11 cellular contexts compared by ENCODE assay signal in genomic region chrX:126395909-126396308, GRCh38.
"Had no signal": no experiment of that assay in that cellular context is flagged by ENCODE, and none has a peak within 500 bp of the region (broad histone marks: within the 10 kb centered on the region; RNA-seq: fewer than 3 reads in every experiment).

No MANE protein-coding gene starts in this region.

- H3K4me2 ChIP-seq: GM23338 had no signal

- H3K9me3 Mint-ChIP-seq: GM23338 had no signal

- H2AFZ ChIP-seq: GM23248, GM23338 had no signal

- FAIRE-seq: H1, H54 had no signal

- ATAC-seq: GM23338, HCT116 had no signal

- H3K4me1 ChIP-seq: HAP-1 had no signal

- H3K36me3 ChIP-seq: HAP-1 had no signal

- H3K9ac ChIP-seq: GM23248 had no signal

- H3K9me3 ChIP-seq: HAP-1 had no signal

- H3K27ac ChIP-seq: GM23248 had no signal

- H3K4me3 Mint-ChIP-seq: GM23338, H9, HFFc6 had no signal

- H3K4me3 ChIP-seq: GM23248, GM23338, HAP-1 had no signal

- H3K4me1 Mint-ChIP-seq: GM23338 had no signal

- H3K27ac Mint-ChIP-seq: GM23338, H9, HFFc6 had no signal

- DNase-seq: GM23248, GOT3, H7, H9, HCEC 1CT, HFFc6 had no signal
